In the genomic region with DNA sequence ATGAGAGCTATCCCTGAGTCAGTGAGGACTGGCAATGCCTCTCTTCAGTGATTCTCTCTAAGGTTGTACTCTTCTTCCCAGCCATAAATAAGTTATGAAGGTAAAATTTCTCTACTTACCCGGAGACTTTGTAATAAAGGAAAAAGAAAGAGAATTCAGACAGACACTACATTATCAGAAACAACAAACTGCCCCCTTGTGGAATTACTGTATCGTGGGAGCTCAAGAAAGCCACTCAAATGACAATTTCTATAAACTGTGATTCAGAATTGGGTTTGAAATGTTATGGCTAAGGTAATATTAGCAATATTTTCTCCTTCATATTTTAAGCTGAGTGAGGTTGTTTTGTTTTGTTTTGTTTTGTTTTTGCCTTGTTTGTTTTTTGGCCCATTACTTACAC, we compare ENCODE assay signal across 9 cellular contexts.
DNase-seq lines count a peak whose midpoint lies in the region; ATAC-seq and TF ChIP-seq lines count a peak whose summit lies in the region.
"Had no signal": no experiment of that assay in that cellular context is flagged by ENCODE, and none has a peak within 500 bp of the region (broad histone marks: within the 10 kb centered on the region; RNA-seq: fewer than 3 reads in every experiment).

No MANE protein-coding gene starts in this region.

- H3K9me3 Mint-ChIP-seq in endodermal cell: peaks cover 19% of the 10 kb centered on the region
- H3K9me3 Mint-ChIP-seq in type B pancreatic cell: peaks cover 9% of the 10 kb centered on the region

- no peaks in the 10 kb centered on the region for H3K36me3 ChIP-seq in heart right ventricle
- H3K36me3 ChIP-seq in endodermal cell (ENCODE audit: control insufficient read depth, insufficient read depth, low read length): no peaks in the 10 kb centered on the region
- H3K36me3 ChIP-seq in colonic mucosa: no peaks in the 10 kb centered on the region
- H3K36me3 ChIP-seq: HAP-1 had no signal

- no peak for DNase-seq in heart right ventricle
- DNase-seq in cardiac septum (ENCODE audit: low spot score): no peak
- peak; percentile 25 for DNase-seq in M059J (ENCODE audit: low read depth)
- DNase-seq in endodermal cell: no peak
- DNase-seq in type B pancreatic cell (ENCODE audit: extremely low spot score, unreplicated experiment): no peak
- DNase-seq in activated naive CD4-positive, alpha-beta T cell treated with Interleukin-2 at 50 U/mL for 16 hours: no peak
- no peak for DNase-seq in colonic mucosa
- no peak for DNase-seq in activated CD4-positive, alpha-beta T cell treated with anti-CD3 and anti-CD28 coated beads for 4 hours

- H3K36me3 Mint-ChIP-seq in endodermal cell (ENCODE audit: low read depth): no peaks in the 10 kb centered on the region
- no peaks in the 10 kb centered on the region for H3K36me3 Mint-ChIP-seq in type B pancreatic cell

- H3K27me3 Mint-ChIP-seq in endodermal cell (ENCODE audit: insufficient read depth) (no peaks in the 10 kb centered on the region), type B pancreatic cell (no peaks in the 10 kb centered on the region)

- peak in 7 of 9 donors; percentile 11 to 50 (median 36) for TF ChIP-seq CTCF in heart right ventricle (IDR thresholded peaks at IDR 0.05)
- peak; percentile 68 for TF ChIP-seq CTCF in endodermal cell (conservative IDR thresholded peaks at IDR 0.05)
- peak; percentile 62 for TF ChIP-seq CTCF in type B pancreatic cell (conservative IDR thresholded peaks at IDR 0.05)
- TF ChIP-seq CTCF in colonic mucosa (IDR thresholded peaks at IDR 0.05): no peak

- H3K27ac Mint-ChIP-seq in endodermal cell (no peak overlapping the region), type B pancreatic cell (no peak overlapping the region)

- H3K4me3 Mint-ChIP-seq in endodermal cell: no peak overlapping the region
- no peak overlapping the region for H3K4me3 Mint-ChIP-seq in type B pancreatic cell

- 50 to 70% methylated on average over 2 of the region's 2 CpGs for WGBS in heart right ventricle, 2 donors
- WGBS in endodermal cell (ENCODE audit: insufficient coverage in 1 of 2, insufficient read length in 1 of 2), 2 experiments: 92% methylated on average over 1 of the region's 2 CpGs; no CpG with 5 or more reads in 1 of the 2 experiments

- intact Hi-C loops in heart right ventricle (cut with DNase I): loop anchor here in 1 of 10 donors (10.0 kb wide), 1 partner anchor 900 kb away; no protein-coding TSS in a partner anchor
- intact Hi-C loops in cardiac septum (cut with DNase I): no loop called here
- intact Hi-C loops in colonic mucosa (cut with DNase I): no loop called here

- no peaks in the 10 kb centered on the region for H3K4me1 ChIP-seq in heart right ventricle
- H3K4me1 ChIP-seq in endodermal cell (ENCODE audit: control insufficient read depth, insufficient read depth, low read length): no peaks in the 10 kb centered on the region
- no peaks in the 10 kb centered on the region for H3K4me1 ChIP-seq in colonic mucosa

- H3K4me1 Mint-ChIP-seq in endodermal cell (no peaks in the 10 kb centered on the region), type B pancreatic cell (ENCODE audit: unreplicated experiment) (no peaks in the 10 kb centered on the region)

- H3K4me3 ChIP-seq in heart right ventricle (no peak overlapping the region), endodermal cell (ENCODE audit: low read length) (no peak overlapping the region), colonic mucosa (no peak overlapping the region)
- H3K4me3 ChIP-seq: HAP-1 had no signal

- H3K27ac ChIP-seq in heart right ventricle (no peak overlapping the region), endodermal cell (ENCODE audit: low read depth, low read length) (no peak overlapping the region), colonic mucosa (no peak overlapping the region)

- H3K9me3 ChIP-seq in heart right ventricle: no peaks in the 10 kb centered on the region
- no peaks in the 10 kb centered on the region for H3K9me3 ChIP-seq in endodermal cell (ENCODE audit: control insufficient read depth, low read length)
- no peaks in the 10 kb centered on the region for H3K9me3 ChIP-seq in colonic mucosa
- H3K9me3 ChIP-seq: HAP-1 had no signal

- no peaks in the 10 kb centered on the region for H3K27me3 ChIP-seq in heart right ventricle
- H3K27me3 ChIP-seq in endodermal cell (ENCODE audit: control insufficient read depth, insufficient read depth, low read length, poor library complexity, severe bottlenecking): no peaks in the 10 kb centered on the region
- H3K27me3 ChIP-seq in colonic mucosa: no peaks in the 10 kb centered on the region

- no peak overlapping the region for H3K9ac ChIP-seq in endodermal cell (ENCODE audit: extremely low read depth, low read length, poor library complexity, severe bottlenecking)
- no peak overlapping the region for H3K9ac ChIP-seq in colonic mucosa (ENCODE audit: low read depth in 2 of 2, low read length in 2 of 2)

- ATAC-seq in heart right ventricle: no peak
